ENCODE assay signal across 18 cellular contexts in genomic region chr22:35752172-35752832, GRCh38. TPM values are rescaled to one million over a fixed set of nuclear protein-coding genes. Genes with fewer than 3 reads are reported as not detected.
A peak's percentile ranks its signal among the peaks of the same experiment; 100 is the strongest.
DNase-seq lines count a peak whose midpoint lies in the region; ATAC-seq, FAIRE-seq and TF ChIP-seq lines count a peak whose summit lies in the region.
"Had no signal": no experiment of that assay in that cellular context is flagged by ENCODE, and none has a peak within 500 bp of the region (broad histone marks: within the 10 kb centered on the region; RNA-seq: fewer than 3 reads in every experiment).

No MANE protein-coding gene starts in this region.

- 76% methylated on average over 5 of the region's 5 CpGs for WGBS in HUES64

- H3K4me1 ChIP-seq in HUES64 (ENCODE audit: insufficient read depth, low read length) (peaks cover 50% of the 10 kb centered on the region), left lung (peaks cover 0 to 5% of the 10 kb centered on the region in 2 donors), tibial artery (no peaks in the 10 kb centered on the region)

- H3K27ac ChIP-seq in HUES64 (ENCODE audit: low read depth, low read length) (peak overlapping the region; percentile 28; the same call in 1 of the 2 replicates), SK-N-MC (peak overlapping the region; percentile 80), left lung (peak overlapping the region in 1 of 2 donors; percentile 13), tibial artery (no peak overlapping the region)
- H3K27ac ChIP-seq: HL-60, WERI-Rb-1 had no signal

- 0 out of 2 replicates have a peak, but pooled peaks have one; percentile 1 for TF ChIP-seq CTCF in AG10803 (conservative IDR thresholded peaks at IDR 0.05; ENCODE audit: low read length)
- TF ChIP-seq CTCF in left lung (IDR thresholded peaks at IDR 0.05): no peak
- no peak for TF ChIP-seq CTCF in tibial artery (IDR thresholded peaks at IDR 0.05)

- ATAC-seq in left lung (peak; percentile 29), left colon (no peak)
- ATAC-seq: activated naive CD4-positive, alpha-beta T cell treated with anti-CD3 and anti-CD28 coated beads, Interleukin-2, amount 50 U/mL, for 72 hours; esophagus mucosa had no signal

- intact Hi-C loops in left lung (cut with DNase I): no loop called here
- intact Hi-C loops in tibial artery (cut with DNase I; ENCODE audit: low total_unique reads): no loop called here
- intact Hi-C loops in left colon (cut with DNase I, micrococcal nuclease): loop anchor here in 1 of 2 donors (10.0 kb wide), 1 partner anchor 172 kb away; no protein-coding TSS in a partner anchor

- no peaks in the 10 kb centered on the region for H3K9me3 ChIP-seq in HUES64 (ENCODE audit: insufficient read depth, low read depth, low read length)
- H3K9me3 ChIP-seq in SK-N-MC (ENCODE audit: low read depth, low read length): no peaks in the 10 kb centered on the region
- H3K9me3 ChIP-seq in left lung: no peaks in the 10 kb centered on the region
- no peaks in the 10 kb centered on the region for H3K9me3 ChIP-seq in tibial artery
- H3K9me3 ChIP-seq: MG63 had no signal

- no peak overlapping the region for H3K4me3 ChIP-seq in AG10803 (ENCODE audit: low read length)
- H3K4me3 ChIP-seq in HUES64 (ENCODE audit: low read length): no peak overlapping the region
- no peak overlapping the region for H3K4me3 ChIP-seq in SK-N-MC
- no peak overlapping the region for H3K4me3 ChIP-seq in left lung
- H3K4me3 ChIP-seq in tibial artery: no peak overlapping the region
- H3K4me3 ChIP-seq: MG63 had no signal

- DNase-seq in AG10803 (ENCODE audit: low read depth) (no peak), SK-N-MC (ENCODE audit: low read depth, low spot score) (no peak), left lung (no peak), tibial artery (no peak), DMS53 (lab: John Stamatoyannopoulos, UW) (no peak), left colon (no peak), GM19239 (ENCODE audit: insufficient read length, low spot score) (no peak)
- DNase-seq: activated CD8-positive, alpha-beta memory T cell treated with anti-CD3 and anti-CD28 coated beads, Interleukin-2, amount 50 U/mL, for 4 hours; DND-41; hypothalamus; mesendoderm; MG63; posterior cingulate gyrus; WERI-Rb-1 had no signal

- H3K27me3 ChIP-seq in HUES64 (ENCODE audit: insufficient read depth, low read length) (no peaks in the 10 kb centered on the region), left lung (no peaks in the 10 kb centered on the region), tibial artery (no peaks in the 10 kb centered on the region)
- H3K27me3 ChIP-seq: MG63 had no signal

- H3K36me3 ChIP-seq in HUES64 (ENCODE audit: insufficient read depth, low read length) (peaks cover 33% of the 10 kb centered on the region; the same call in 1 of the 2 replicates), SK-N-MC (ENCODE audit: insufficient read depth, low read length) (peaks cover 34% of the 10 kb centered on the region), left lung (no peaks in the 10 kb centered on the region), tibial artery (peaks cover 0 to 17% (median 11%) of the 10 kb centered on the region in 3 donors)

- no peak for FAIRE-seq in GM19239 (lab: Jason Lieb, UNC)

- H3K9ac ChIP-seq in HUES64 (ENCODE audit: low read depth, low read length) (no peak overlapping the region), SK-N-MC (ENCODE audit: insufficient read length) (peak overlapping the region; percentile 24)

RNA-seq across cellular contexts. Expression of gene APOL5, which starts 34.6 kb away (rescaled TPM):
- not detected for polyA plus RNA-seq in HUES64 (2013, experiment 1 of 2)
- polyA plus RNA-seq in HUES64 (2013, experiment 2 of 2): not detected
- total RNA-seq in left lung: not detected
- total RNA-seq in left colon: not detected
- total RNA-seq: activated naive CD4-positive, alpha-beta T cell treated with anti-CD3 and anti-CD28 coated beads, Interleukin-2, amount 50 U/mL, for 72 hours; esophagus mucosa had no signal

Comparison
In these comparisons a context has a peak if more than half of its experiments do, and no peak if none do; other contexts are left out.
1. H3K27ac ChIP-seq: peak in HUES64 (single experiment) and SK-N-MC (single experiment); none in tibial artery (0 of 2).